11 cellular contexts compared by ENCODE assay signal in genomic region chr13:110538632-110539031, GRCh38. TPM values are rescaled to one million over a fixed set of nuclear protein-coding genes. Genes with fewer than 3 reads are reported as not detected.
A peak's percentile ranks its signal among the peaks of the same experiment; 100 is the strongest.
DNase-seq lines count a peak whose midpoint lies in the region; ATAC-seq and TF ChIP-seq lines count a peak whose summit lies in the region.
"Had no signal": no experiment of that assay in that cellular context is flagged by ENCODE, and none has a peak within 500 bp of the region (broad histone marks: within the 10 kb centered on the region; RNA-seq: fewer than 3 reads in every experiment).

No MANE protein-coding gene starts in this region.

- 2 to 8% methylated on average over 3 to 5 of the region's 5 CpGs for WGBS in body of pancreas, 2 donors

- peak; percentile 60 for DNase-seq in GF-D8 (lab: John Stamatoyannopoulos, UW)
- peak; percentile 64 to 87 (median 83) for DNase-seq in body of pancreas
- DNase-seq in DMS 273 (lab: John Stamatoyannopoulos, UW; ENCODE audit: unreplicated experiment) = no peak
- DNase-seq in HUDEP-2 (lab: John Stamatoyannopoulos, UW; ENCODE audit: unreplicated experiment in 76 of 76) = no peak
- DNase-seq in activated CD4-positive, alpha-beta T cell treated with anti-CD3 and anti-CD28 coated beads, Interleukin-2, amount 50 U/mL, for 48 hours = no peak
- DNase-seq: nephron progenitor cell; stimulated activated CD4-positive, alpha-beta T cell treated with anti-CD3 and anti-CD28 coated beads, Interleukin-4, amount 100 ng/mL, for 24 hours had no signal

- H3K4me3 ChIP-seq in body of pancreas = no peak overlapping the region
- no peak overlapping the region for H3K4me3 ChIP-seq in neutrophil (ENCODE audit: low read depth in 1 of 2, low read length in 1 of 2)

- peak; percentile 49 for ATAC-seq in HG02610 (IDR thresholded peaks at IDR 0.05; ENCODE audit: unreplicated experiment)
- peak; percentile 67 for ATAC-seq in body of pancreas
- ATAC-seq in HG03457 (IDR thresholded peaks at IDR 0.05; ENCODE audit: unreplicated experiment) = no peak
- ATAC-seq: Panc1 had no signal

- no peak for TF ChIP-seq CTCF in body of pancreas (IDR thresholded peaks at IDR 0.05)
- no peak for TF ChIP-seq CTCF in neutrophil (IDR thresholded peaks at IDR 0.05)

- no peaks in the 10 kb centered on the region for H3K36me3 ChIP-seq in body of pancreas (replicated peaks in 1 of 2; ENCODE audit: insufficient read depth in 1 of 2, low read depth in 2 of 2)
- H3K36me3 ChIP-seq in neutrophil = no peaks in the 10 kb centered on the region

- H3K4me1 ChIP-seq in body of pancreas (peaks cover 68% of the 10 kb centered on the region), neutrophil (ENCODE audit: control insufficient read depth in 1 of 2, insufficient read depth in 1 of 2, low read depth in 1 of 2, low read length in 1 of 2) (peaks cover 28 to 42% of the 10 kb centered on the region in 2 experiments)

- H3K27me3 ChIP-seq in body of pancreas = no peaks in the 10 kb centered on the region
- no peaks in the 10 kb centered on the region for H3K27me3 ChIP-seq in neutrophil

- intact Hi-C loops in body of pancreas (cut with DNase I) = no loop called here

- H3K9me3 ChIP-seq in body of pancreas (no peaks in the 10 kb centered on the region), neutrophil (no peaks in the 10 kb centered on the region)

- peak overlapping the region in 3 of 4 donors; percentile 43 to 82 (median 56) for H3K27ac ChIP-seq in body of pancreas
- peak overlapping the region; percentile 50 for H3K27ac ChIP-seq in neutrophil

- peak in 1 of 3 donors; percentile 24 for TF ChIP-seq POLR2A in body of pancreas (IDR thresholded peaks at IDR 0.05)

RNA-seq across cellular contexts. Expression of gene RAB20, which starts 22.9 kb away (rescaled TPM):
- 10 to 100 TPM; 23.1 to 35.5 TPM for total RNA-seq in body of pancreas

Comparison
In these comparisons a context has a peak if more than half of its experiments do, and no peak if none do; other contexts are left out.
1. DNase-seq: peak in GF-D8 (single experiment) and body of pancreas (4 of 4); none in DMS 273 (single experiment), HUDEP-2 (0 of 76) and activated CD4-positive, alpha-beta T cell treated with anti-CD3 and anti-CD28 coated beads, Interleukin-2, amount 50 U/mL, for 48 hours (0 of 2).